21 cellular contexts compared by ENCODE assay signal in genomic region chr10:13960603-13961002, GRCh38.
A peak's percentile ranks its signal among the peaks of the same experiment; 100 is the strongest.
DNase-seq lines count a peak whose midpoint lies in the region; ATAC-seq and TF ChIP-seq lines count a peak whose summit lies in the region.
"Had no signal": no experiment of that assay in that cellular context is flagged by ENCODE, and none has a peak within 500 bp of the region (broad histone marks: within the 10 kb centered on the region; RNA-seq: fewer than 3 reads in every experiment).

No MANE protein-coding gene starts in this region.

- H3K36me3 Mint-ChIP-seq in chondrocyte (ENCODE audit: low read depth) = peaks cover 4% of the 10 kb centered on the region
- no peaks in the 10 kb centered on the region for H3K36me3 Mint-ChIP-seq in endothelial cell (ENCODE audit: low read depth, unreplicated experiment)
- H3K36me3 Mint-ChIP-seq: activated naive CD4-positive, alpha-beta T cell treated with anti-CD3 and anti-CD28 coated beads, Interleukin-2, amount 50 U/mL, for 72 hours; T-cell had no signal

- H3K4me1 ChIP-seq in heart right ventricle = peaks cover 0 to 30% (median 13%) of the 10 kb centered on the region in 9 donors
- H3K4me1 ChIP-seq in vagina = peaks cover 21% of the 10 kb centered on the region
- H3K4me1 ChIP-seq: HAP-1 had no signal

- H3K9me3 Mint-ChIP-seq in chondrocyte (ENCODE audit: low read depth) (no peaks in the 10 kb centered on the region), endothelial cell (ENCODE audit: unreplicated experiment) (no peaks in the 10 kb centered on the region)
- H3K9me3 Mint-ChIP-seq: activated CD4-positive, alpha-beta memory T cell treated with anti-CD3 and anti-CD28 coated beads, Interleukin-2, amount 10 ng/mL, durations not matched to agents 7 days and 5 days; activated naive CD4-positive, alpha-beta T cell treated with anti-CD3 and anti-CD28 coated beads, Interleukin-2, amount 50 U/mL, for 72 hours; activated T-cell treated with anti-CD3 and anti-CD28 coated beads, Interleukin-2, amount 50 U/mL, for 4 hours; T-cell had no signal

- 85 to 88% methylated on average over 3 of the region's 3 CpGs for WGBS in heart right ventricle, 2 donors

- TF ChIP-seq CTCF in heart right ventricle (IDR thresholded peaks at IDR 0.05) = no peak
- TF ChIP-seq CTCF in chondrocyte (IDR thresholded peaks at IDR 0.05) = no peak
- no peak for TF ChIP-seq CTCF in vagina (IDR thresholded peaks at IDR 0.05)
- no peak for TF ChIP-seq CTCF in endothelial cell (IDR thresholded peaks at IDR 0.05; ENCODE audit: unreplicated experiment)

- H3K4me3 ChIP-seq in heart right ventricle (peak overlapping the region in 2 of 10 donors; percentile 22 to 32), vagina (no peak overlapping the region)
- H3K4me3 ChIP-seq: HAP-1, ovary had no signal

- H3K27ac ChIP-seq in heart right ventricle = peak overlapping the region in 8 of 10 donors; percentile 18 to 74 (median 50)
- H3K27ac ChIP-seq in vagina = peak overlapping the region; percentile 29
- H3K27ac ChIP-seq: ovary had no signal

- no peaks in the 10 kb centered on the region for H3K27me3 Mint-ChIP-seq in chondrocyte (ENCODE audit: low read depth)
- peaks cover 3% of the 10 kb centered on the region for H3K27me3 Mint-ChIP-seq in endothelial cell (ENCODE audit: unreplicated experiment)

- DNase-seq in heart right ventricle (no peak), Right ventricle myocardium superior (no peak), chondrocyte (ENCODE audit: low spot score) (no peak), myocyte (ENCODE audit: low read depth) (peak; percentile 50), vagina (ENCODE audit: extremely low spot score in 2 of 2) (no peak), endothelial cell (ENCODE audit: low spot score) (no peak)
- DNase-seq in effector CD4-positive, alpha-beta T cell = no peak
- DNase-seq: 8988T; activated CD4-positive, alpha-beta memory T cell treated with anti-CD3 and anti-CD28 coated beads, Interleukin-2, amount 10 ng/mL, durations not matched to agents 7 days and 5 days; activated T-cell treated with anti-CD3 and anti-CD28 coated beads, Interleukin-2, amount 50 U/mL, for 4 hours; dorsolateral prefrontal cortex; NCI-H2227 treated with DMSO at 0.1 percent for 48 hours; NK-92 treated with Interleukin-12 subunit alpha and Interleukin-12 subunit beta, amount 100 ng/mL, for 24 hours; ovary; RPMI8226; small intestine; T-cell had no signal

- no peaks in the 10 kb centered on the region for H3K9me3 ChIP-seq in heart right ventricle
- no peaks in the 10 kb centered on the region for H3K9me3 ChIP-seq in vagina
- H3K9me3 ChIP-seq: HAP-1, ovary, thoracic aorta had no signal

- TF ChIP-seq POLR2A in vagina (IDR thresholded peaks at IDR 0.05) = no peak

- H3K4me3 Mint-ChIP-seq in chondrocyte (ENCODE audit: unreplicated experiment) = no peak overlapping the region
- H3K4me3 Mint-ChIP-seq in endothelial cell (ENCODE audit: unreplicated experiment) = no peak overlapping the region
- H3K4me3 Mint-ChIP-seq: activated CD4-positive, alpha-beta memory T cell treated with anti-CD3 and anti-CD28 coated beads, Interleukin-2, amount 10 ng/mL, durations not matched to agents 7 days and 5 days; activated T-cell treated with anti-CD3 and anti-CD28 coated beads, Interleukin-2, amount 50 U/mL, for 4 hours; T-cell had no signal

- intact Hi-C loops in heart right ventricle (cut with DNase I) = loop anchor here in 1 of 10 donors (5.0 kb wide), 1 partner anchor 173 kb away; no protein-coding TSS in a partner anchor
- intact Hi-C loops in Right ventricle myocardium superior (cut with DNase I) = no loop called here
- intact Hi-C loops in vagina (cut with DNase I) = no loop called here

- H3K27ac Mint-ChIP-seq in chondrocyte (ENCODE audit: unreplicated experiment) (peak overlapping the region; percentile 92), endothelial cell (ENCODE audit: unreplicated experiment) (no peak overlapping the region)
- H3K27ac Mint-ChIP-seq: activated CD4-positive, alpha-beta memory T cell treated with anti-CD3 and anti-CD28 coated beads, Interleukin-2, amount 10 ng/mL, durations not matched to agents 7 days and 5 days; activated naive CD4-positive, alpha-beta T cell treated with anti-CD3 and anti-CD28 coated beads, Interleukin-2, amount 50 U/mL, for 72 hours; T-cell had no signal

- H3K27me3 ChIP-seq in heart right ventricle (no peaks in the 10 kb centered on the region), vagina (no peaks in the 10 kb centered on the region)
- H3K27me3 ChIP-seq: ovary had no signal

- H3K36me3 ChIP-seq in heart right ventricle (no peaks in the 10 kb centered on the region), vagina (no peaks in the 10 kb centered on the region)
- H3K36me3 ChIP-seq: HAP-1, ovary, thoracic aorta had no signal

- H3K4me1 Mint-ChIP-seq in chondrocyte (ENCODE audit: low read depth) (peaks cover 87% of the 10 kb centered on the region), endothelial cell (ENCODE audit: unreplicated experiment) (peaks cover 29% of the 10 kb centered on the region)
- H3K4me1 Mint-ChIP-seq: activated CD4-positive, alpha-beta memory T cell treated with anti-CD3 and anti-CD28 coated beads, Interleukin-2, amount 10 ng/mL, durations not matched to agents 7 days and 5 days had no signal

- peak in 1 of 8 donors; percentile 7 for ATAC-seq in heart right ventricle
- no peak for ATAC-seq in Right ventricle myocardium superior (ENCODE audit: poor library complexity)
- no peak for ATAC-seq in GM18502 (IDR thresholded peaks at IDR 0.05; ENCODE audit: poor library complexity, unreplicated experiment)
- ATAC-seq: activated T-cell treated with anti-CD3 and anti-CD28 coated beads, Interleukin-2, amount 50 U/mL, for 4 hours; T-cell had no signal
